11 cellular contexts compared by ENCODE assay signal in the genomic region with DNA sequence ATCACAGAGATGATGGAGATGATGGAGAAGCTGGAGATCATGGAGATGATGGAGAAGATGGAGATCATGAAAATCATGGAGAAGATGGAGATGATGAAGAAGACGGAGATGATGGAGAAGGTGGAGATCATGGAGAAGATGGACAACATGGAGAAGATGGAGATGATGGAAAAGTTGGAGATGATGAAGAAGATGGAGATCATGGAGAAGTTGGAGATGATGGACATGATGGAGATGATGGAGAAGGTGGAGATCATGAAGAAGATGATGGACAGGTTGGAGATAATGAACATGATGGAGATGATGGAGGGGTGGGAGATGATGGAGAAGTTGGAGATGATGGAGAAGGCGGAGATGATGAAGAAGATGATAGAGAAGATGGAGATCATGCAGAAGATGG. TPM values are rescaled to one million over a fixed set of nuclear protein-coding genes. Genes with fewer than 3 reads are reported as not detected.
"Had no signal": no experiment of that assay in that cellular context is flagged by ENCODE, and none has a peak within 500 bp of the region (broad histone marks: within the 10 kb centered on the region; RNA-seq: fewer than 3 reads in every experiment).

No MANE protein-coding gene starts in this region.

- H3K9me3 ChIP-seq: HAP-1 had no signal

- H3K36me3 ChIP-seq: HAP-1 had no signal

- DNase-seq: GM23248, GOT3, H7, H9, HCEC 1CT, HFFc6 had no signal

- H3K4me2 ChIP-seq: GM23338 had no signal

- H3K4me3 ChIP-seq: GM23248, GM23338, HAP-1 had no signal

- H3K27ac Mint-ChIP-seq: GM23338, H9, HFFc6 had no signal

- H2AFZ ChIP-seq: GM23248, GM23338 had no signal

- ATAC-seq: GM23338, HCT116 had no signal

- FAIRE-seq: H1, H54 had no signal

- H3K4me3 Mint-ChIP-seq: GM23338, H9, HFFc6 had no signal

- H3K9ac ChIP-seq: GM23248 had no signal

- H3K27ac ChIP-seq: GM23248 had no signal

- H3K4me1 ChIP-seq: HAP-1 had no signal

RNA-seq across cellular contexts. Expression of gene RBFOX3, which starts 34.5 kb away (rescaled TPM):
- total RNA-seq: GM23248, HFFc6 had no signal
- polyA plus RNA-seq: GM23248 had no signal
